22 cellular contexts compared by ENCODE assay signal in the genomic region with DNA sequence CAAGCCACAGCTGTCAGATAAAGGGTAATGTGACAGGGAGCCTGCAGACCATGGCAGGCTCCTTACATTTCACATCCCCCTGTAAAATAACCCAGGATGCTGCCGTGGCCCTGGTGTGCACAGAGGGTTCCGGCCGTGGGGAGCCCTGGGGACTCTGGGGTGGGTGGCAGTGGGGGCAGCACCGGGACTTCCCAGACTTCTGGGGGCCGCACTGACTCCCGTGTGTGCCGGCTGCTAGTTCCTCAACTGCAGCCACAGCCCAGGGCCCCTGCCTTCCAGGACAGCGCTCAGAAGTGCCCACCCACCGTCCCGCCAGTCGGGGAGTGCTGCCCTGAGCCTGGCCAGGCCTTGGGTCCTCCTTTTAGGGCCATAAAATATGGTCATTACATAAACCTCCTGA. TPM values are rescaled to one million over a fixed set of nuclear protein-coding genes. Genes with fewer than 3 reads are reported as not detected.
"Had no signal": no experiment of that assay in that cellular context is flagged by ENCODE, and none has a peak within 500 bp of the region (broad histone marks: within the 10 kb centered on the region; RNA-seq: fewer than 3 reads in every experiment).

No MANE protein-coding gene starts in this region.

- H2AFZ ChIP-seq: hepatocyte had no signal

- H3K9me3 ChIP-seq: prostate gland, right atrium auricular region, suprapubic skin, transverse colon had no signal

- H3K4me1 Mint-ChIP-seq: activated B cell treated with CpG ODN at 0.5 μM for 24 hours; stimulated activated naive CD8-positive, alpha-beta T cell treated with anti-CD3 and anti-CD28 coated beads, Interleukin-15, amount 100 ng/mL, for 72 hours had no signal

- ATAC-seq: activated CD8-positive, alpha-beta T cell treated with anti-CD3 and anti-CD28 coated beads for 36 hours; stimulated activated naive CD8-positive, alpha-beta T cell treated with anti-CD3 and anti-CD28 coated beads, Interleukin-15, amount 100 ng/mL, for 72 hours had no signal

- FAIRE-seq: small intestine, TTC549 had no signal

- H3K4me3 Mint-ChIP-seq: activated B cell treated with CpG ODN at 0.5 μM for 24 hours; activated CD8-positive, alpha-beta T cell treated with anti-CD3 and anti-CD28 coated beads for 36 hours; activated naive CD8-positive, alpha-beta T cell; dendritic cell treated with granulocyte-macrophage colony-stimulating factor and Interleukin-4, amounts not matched to agents 40 ng/mL and 50 ng/mL, for 4 days; natural killer cell treated with Interleukin-12 subunit alpha and Interleukin-12 subunit beta and Interleukin-15 and Interleukin-18, amount 100 ng/mL, for 72 hours; stimulated activated naive CD8-positive, alpha-beta T cell treated with anti-CD3 and anti-CD28 coated beads, Interleukin-15, amount 100 ng/mL, for 72 hours had no signal

- H3K9me3 Mint-ChIP-seq: activated B cell treated with CpG ODN at 0.5 μM for 24 hours; activated CD8-positive, alpha-beta T cell treated with anti-CD3 and anti-CD28 coated beads for 36 hours; natural killer cell treated with Interleukin-12 subunit alpha and Interleukin-12 subunit beta and Interleukin-15 and Interleukin-18, amount 100 ng/mL, for 72 hours; stimulated activated naive CD8-positive, alpha-beta T cell treated with anti-CD3 and anti-CD28 coated beads, Interleukin-15, amount 100 ng/mL, for 72 hours had no signal

- H3K36me3 ChIP-seq: prostate gland, right atrium auricular region, suprapubic skin, transverse colon had no signal

- DNase-seq: activated B cell treated with CpG ODN at 0.5 μM for 24 hours; activated CD4-positive, alpha-beta T cell treated with anti-CD3 and anti-CD28 coated beads for 4 hours; activated CD8-positive, alpha-beta T cell treated with anti-CD3 and anti-CD28 coated beads for 36 hours; foreskin fibroblast; nucleus accumbens; small intestine; stimulated activated CD4-positive, alpha-beta T cell treated with anti-CD3 and anti-CD28 coated beads, Interleukin-4, amount 100 ng/mL, for 1 hour; SW 1271; transverse colon had no signal

- H3K36me3 Mint-ChIP-seq: activated naive CD8-positive, alpha-beta T cell; natural killer cell treated with Interleukin-12 subunit alpha and Interleukin-12 subunit beta and Interleukin-15 and Interleukin-18, amount 100 ng/mL, for 72 hours had no signal

- H3K4me2 ChIP-seq: hepatocyte had no signal

- H3K27ac Mint-ChIP-seq: activated B cell treated with CpG ODN at 0.5 μM for 24 hours; activated CD8-positive, alpha-beta T cell treated with anti-CD3 and anti-CD28 coated beads for 36 hours; activated naive CD8-positive, alpha-beta T cell; dendritic cell treated with granulocyte-macrophage colony-stimulating factor and Interleukin-4, amounts not matched to agents 40 ng/mL and 50 ng/mL, for 4 days; natural killer cell treated with Interleukin-12 subunit alpha and Interleukin-12 subunit beta and Interleukin-15 and Interleukin-18, amount 100 ng/mL, for 72 hours; stimulated activated naive CD8-positive, alpha-beta T cell treated with anti-CD3 and anti-CD28 coated beads, Interleukin-15, amount 100 ng/mL, for 72 hours had no signal

- H3K4me1 ChIP-seq: prostate gland, right atrium auricular region, suprapubic skin, transverse colon had no signal

- H3K4me3 ChIP-seq: hepatocyte, prostate gland, right atrium auricular region, suprapubic skin, transverse colon had no signal

- H3K27me3 ChIP-seq: right atrium auricular region had no signal

- H3K79me2 ChIP-seq: hepatocyte had no signal

- H3K27ac ChIP-seq: hepatocyte, prostate gland, right atrium auricular region, suprapubic skin, transverse colon had no signal

RNA-seq across cellular contexts. Expression of a gene that starts 56.5 kb away (rescaled TPM):
- total RNA-seq: activated B cell treated with CpG ODN at 0.5 μM for 24 hours; activated CD8-positive, alpha-beta T cell treated with anti-CD3 and anti-CD28 coated beads for 36 hours; chondrocyte; glomerular endothelial cell; hepatocyte; liver; natural killer cell treated with Interleukin-12 subunit alpha and Interleukin-12 subunit beta and Interleukin-15 and Interleukin-18, amount 100 ng/mL, for 72 hours; right atrium auricular region; suprapubic skin; T-helper 2 cell treated with Interferon-gamma antibody and Interleukin-4, amounts not matched to agents 100 ng/mL and 5 ng/mL, for 36 hours; transverse colon had no signal
- polyA plus RNA-seq: hepatocyte, liver, small intestine had no signal
